ENCODE assay signal across 23 cellular contexts in genomic region chr17:42359133-42359532, GRCh38. TPM values are rescaled to one million over a fixed set of nuclear protein-coding genes. Genes with fewer than 3 reads are reported as not detected.
DNase-seq lines count a peak whose midpoint lies in the region; ATAC-seq lines count a peak whose summit lies in the region.
"Had no signal": no experiment of that assay in that cellular context is flagged by ENCODE, and none has a peak within 500 bp of the region (broad histone marks: within the 10 kb centered on the region; RNA-seq: fewer than 3 reads in every experiment).

No MANE protein-coding gene starts in this region.

- no peak overlapping the region for H3K27ac ChIP-seq in caudate nucleus (ENCODE audit: low read depth, low read length)
- H3K27ac ChIP-seq: HL-60, RWPE1, SK-N-MC had no signal

- H3K4me1 Mint-ChIP-seq in activated naive CD8-positive, alpha-beta T cell treated with anti-CD3 and anti-CD28 coated beads, Interleukin-2, amount 50 U/mL, for 24 hours, result peaks cover 78% of the 10 kb centered on the region
- peaks cover 63% of the 10 kb centered on the region for H3K4me1 Mint-ChIP-seq in activated naive CD8-positive, alpha-beta T cell treated with anti-CD3 and anti-CD28 coated beads for 36 hours
- H3K4me1 Mint-ChIP-seq in T-helper 17 cell, result peaks cover 40% of the 10 kb centered on the region
- peaks cover 54 to 80% of the 10 kb centered on the region in 2 donors for H3K4me1 Mint-ChIP-seq in immature natural killer cell

- ATAC-seq in activated naive CD8-positive, alpha-beta T cell treated with anti-CD3 and anti-CD28 coated beads, Interleukin-2, amount 50 U/mL, for 24 hours, result no peak
- ATAC-seq in T-helper 17 cell (no peak), GM18511 (IDR thresholded peaks at IDR 0.05; ENCODE audit: unreplicated experiment) (no peak)
- ATAC-seq: HepG2 had no signal

- H3K36me3 Mint-ChIP-seq in activated naive CD8-positive, alpha-beta T cell treated with anti-CD3 and anti-CD28 coated beads, Interleukin-2, amount 50 U/mL, for 24 hours (ENCODE audit: low read depth), result peaks cover 31% of the 10 kb centered on the region
- H3K36me3 Mint-ChIP-seq in activated naive CD8-positive, alpha-beta T cell treated with anti-CD3 and anti-CD28 coated beads for 36 hours, result peaks cover 49% of the 10 kb centered on the region
- H3K36me3 Mint-ChIP-seq in T-helper 17 cell (ENCODE audit: low read depth) (peaks cover 2% of the 10 kb centered on the region), immature natural killer cell (no peaks in the 10 kb centered on the region)

- no peaks in the 10 kb centered on the region for H3K9me3 ChIP-seq in T-helper 17 cell (ENCODE audit: control insufficient read depth, low read length, poor library complexity, severe bottlenecking)
- H3K9me3 ChIP-seq: BE2C had no signal

- H3K27me3 Mint-ChIP-seq in activated naive CD8-positive, alpha-beta T cell treated with anti-CD3 and anti-CD28 coated beads, Interleukin-2, amount 50 U/mL, for 24 hours, result no peaks in the 10 kb centered on the region
- no peaks in the 10 kb centered on the region for H3K27me3 Mint-ChIP-seq in activated naive CD8-positive, alpha-beta T cell treated with anti-CD3 and anti-CD28 coated beads for 36 hours
- H3K27me3 Mint-ChIP-seq in T-helper 17 cell (no peaks in the 10 kb centered on the region), immature natural killer cell (ENCODE audit: low read depth in 3 of 3) (peaks cover 0 to 1% (median 0%) of the 10 kb centered on the region in 3 donors)

- H3K27ac Mint-ChIP-seq in activated naive CD8-positive, alpha-beta T cell treated with anti-CD3 and anti-CD28 coated beads, Interleukin-2, amount 50 U/mL, for 24 hours, result peak overlapping the region; percentile 17
- no peak overlapping the region for H3K27ac Mint-ChIP-seq in activated naive CD8-positive, alpha-beta T cell treated with anti-CD3 and anti-CD28 coated beads for 36 hours
- peak overlapping the region; percentile 16 for H3K27ac Mint-ChIP-seq in T-helper 17 cell
- H3K27ac Mint-ChIP-seq in immature natural killer cell, result peak overlapping the region in 4 of 6 donors; percentile 15 to 72 (median 32)
- H3K27ac Mint-ChIP-seq: HFFc6 had no signal

- no peaks in the 10 kb centered on the region for H3K9me3 Mint-ChIP-seq in activated naive CD8-positive, alpha-beta T cell treated with anti-CD3 and anti-CD28 coated beads, Interleukin-2, amount 50 U/mL, for 24 hours
- no peaks in the 10 kb centered on the region for H3K9me3 Mint-ChIP-seq in activated naive CD8-positive, alpha-beta T cell treated with anti-CD3 and anti-CD28 coated beads for 36 hours
- H3K9me3 Mint-ChIP-seq in immature natural killer cell, result no peaks in the 10 kb centered on the region
- H3K9me3 Mint-ChIP-seq: HFFc6 had no signal

- DNase-seq in activated naive CD8-positive, alpha-beta T cell treated with anti-CD3 and anti-CD28 coated beads, Interleukin-2, amount 50 U/mL, for 24 hours, result no peak
- no peak for DNase-seq in activated naive CD8-positive, alpha-beta T cell treated with anti-CD3 and anti-CD28 coated beads for 36 hours
- no peak for DNase-seq in T-helper 17 cell
- DNase-seq in immature natural killer cell, result no peak
- DNase-seq in stimulated activated CD4-positive, alpha-beta T cell treated with anti-CD3 and anti-CD28 coated beads, Interleukin-2, amount 100 ng/mL, for 24 hours, result no peak
- no peak for DNase-seq in caudate nucleus (lab: John Stamatoyannopoulos, UW)
- DNase-seq: BE2C, EL, GF-D8, H7, HFFc6, KBM-7, MM.1S, NCI-H1048, NCI-H1417 treated with DMSO at 0.1 percent for 48 hours, NCI-H187, NCI-H69, SHP77 treated with DMSO at 0.1 percent for 48 hours had no signal

- H3K4me3 Mint-ChIP-seq in activated naive CD8-positive, alpha-beta T cell treated with anti-CD3 and anti-CD28 coated beads, Interleukin-2, amount 50 U/mL, for 24 hours, result no peak overlapping the region
- H3K4me3 Mint-ChIP-seq in activated naive CD8-positive, alpha-beta T cell treated with anti-CD3 and anti-CD28 coated beads for 36 hours, result no peak overlapping the region
- no peak overlapping the region for H3K4me3 Mint-ChIP-seq in T-helper 17 cell
- H3K4me3 Mint-ChIP-seq in immature natural killer cell, result peak overlapping the region in 3 of 5 donors; percentile 12 to 29 (median 29)
- H3K4me3 Mint-ChIP-seq: HFFc6 had no signal

RNA-seq across cellular contexts. Expression of gene STAT3, which starts 29.1 kb away (rescaled TPM):
- total RNA-seq in activated naive CD8-positive, alpha-beta T cell treated with anti-CD3 and anti-CD28 coated beads for 36 hours, result 100 to 1,000 TPM; 221 to 223 TPM
- 100 to 1,000 TPM; 203 to 221 TPM for total RNA-seq in T-helper 17 cell
- polyA plus RNA-seq in immature natural killer cell, result 100 to 1,000 TPM; 110 to 205 (median 127) TPM

Comparison
In these comparisons a context has a peak if more than half of its experiments do, and no peak if none do; other contexts are left out.
1. H3K4me3 Mint-ChIP-seq: peak in immature natural killer cell (3 of 5); none in activated naive CD8-positive, alpha-beta T cell treated with anti-CD3 and anti-CD28 coated beads, Interleukin-2, amount 50 U/mL, for 24 hours (single experiment), activated naive CD8-positive, alpha-beta T cell treated with anti-CD3 and anti-CD28 coated beads for 36 hours (single experiment) and T-helper 17 cell (single experiment).